1 cellular context compared by ENCODE assay signal in genomic region chr5:97183100-97183929, GRCh38.
A peak's percentile ranks its signal among the peaks of the same experiment; 100 is the strongest.
TF ChIP-seq lines count a peak whose summit lies in the region.

TSS of gene RIOK2 (minus strand) at chr5:97183247. CDS start at chr5:97183191, 56 bp downstream.

TF ChIP-seq in HEK293, 187 proteins besides CTCF, POLR2A, EP300 and RAD21 (continued from another document and continues in another):
- TF ChIP-seq ZBTB20 (tag by site-specific recombination; IDR thresholded peaks at IDR 0.05) (0 out of 2 replicates have a peak, but pooled peaks have one; percentile 3), MZF1 (tag by site-specific recombination; IDR thresholded peaks at IDR 0.05; ENCODE audit: borderline replicate concordance) (peak; percentile 97), ZNF266 (tag by site-specific recombination; IDR thresholded peaks at IDR 0.05; ENCODE audit: low read depth) (no peak), ZNF324 (tag by site-specific recombination; IDR thresholded peaks at IDR 0.05) (no peak), TCF7L2 (IDR thresholded peaks at IDR 0.05; ENCODE audit: borderline replicate concordance, low read depth, low read length) (no peak; the same call in 1 of the 2 replicates), ZSCAN23 (tag by site-specific recombination; IDR thresholded peaks at IDR 0.05) (no peak), OVOL3 (tag by site-specific recombination; IDR thresholded peaks at IDR 0.05) (no peak), ZNF341 (tag by site-specific recombination; IDR thresholded peaks at IDR 0.05; ENCODE audit: low read depth) (no peak), ZNF544 (tag by site-specific recombination; IDR thresholded peaks at IDR 0.05) (no peak), KLF7 (tag by site-specific recombination; IDR thresholded peaks at IDR 0.05; ENCODE audit: borderline replicate concordance) (no peak), ELK4 (IDR thresholded peaks at IDR 0.05; ENCODE audit: borderline replicate concordance, low read depth, low read length) (no peak), ZSCAN4 (tag by site-specific recombination; IDR thresholded peaks at IDR 0.05) (no peak), ZNF580 (tag by site-specific recombination; IDR thresholded peaks at IDR 0.05) (no peak), ZNF132 (tag by site-specific recombination; IDR thresholded peaks at IDR 0.05; ENCODE audit: borderline replicate concordance) (no peak), PRDM2 (tag by site-specific recombination; IDR thresholded peaks at IDR 0.05; ENCODE audit: borderline replicate concordance) (no peak), ZSCAN30 (tag by site-specific recombination; IDR thresholded peaks at IDR 0.05) (no peak), ZNF610 (tag by site-specific recombination; IDR thresholded peaks at IDR 0.05; ENCODE audit: borderline replicate concordance) (0 out of 2 replicates have a peak, but pooled peaks have one; percentile 48), ZNF555 (tag by site-specific recombination; conservative IDR thresholded peaks at IDR 0.05) (no peak), ZBTB44 (tag by site-specific recombination; IDR thresholded peaks at IDR 0.05) (peak; percentile 13; the same call in 1 of the 2 replicates), GFI1B (tag by site-specific recombination; IDR thresholded peaks at IDR 0.05) (no peak), ZNF248 (tag by site-specific recombination; IDR thresholded peaks at IDR 0.05) (no peak), ZNF510 (tag by site-specific recombination; IDR thresholded peaks at IDR 0.05; ENCODE audit: insufficient replicate concordance) (no peak), SP3 (tag by site-specific recombination; IDR thresholded peaks at IDR 0.05) (peak; percentile 70), ZNF501 (tag by site-specific recombination; IDR thresholded peaks at IDR 0.05) (peak; percentile 65; the same call in 1 of the 2 replicates), ZNF514 (tag by site-specific recombination; IDR thresholded peaks at IDR 0.05) (no peak), KLF1 (tag by site-specific recombination; IDR thresholded peaks at IDR 0.05) (no peak), ZNF530 (tag by site-specific recombination; IDR thresholded peaks at IDR 0.05; ENCODE audit: low read depth) (no peak), KLF9 (tag by site-specific recombination; IDR thresholded peaks at IDR 0.05; ENCODE audit: low read depth) (peak; percentile 79), ZNF623 (tag by site-specific recombination; IDR thresholded peaks at IDR 0.05) (no peak), ZNF654 (tag by site-specific recombination; IDR thresholded peaks at IDR 0.05; ENCODE audit: low read depth) (no peak), ZBTB7A (tag by site-specific recombination; IDR thresholded peaks at IDR 0.05; ENCODE audit: low read depth) (no peak), ZNF560 (tag by site-specific recombination; IDR thresholded peaks at IDR 0.05; ENCODE audit: borderline replicate concordance) (no peak), ZNF704 (tag by site-specific recombination; IDR thresholded peaks at IDR 0.05) (no peak)
- TF ChIP-seq, protein P1, sequence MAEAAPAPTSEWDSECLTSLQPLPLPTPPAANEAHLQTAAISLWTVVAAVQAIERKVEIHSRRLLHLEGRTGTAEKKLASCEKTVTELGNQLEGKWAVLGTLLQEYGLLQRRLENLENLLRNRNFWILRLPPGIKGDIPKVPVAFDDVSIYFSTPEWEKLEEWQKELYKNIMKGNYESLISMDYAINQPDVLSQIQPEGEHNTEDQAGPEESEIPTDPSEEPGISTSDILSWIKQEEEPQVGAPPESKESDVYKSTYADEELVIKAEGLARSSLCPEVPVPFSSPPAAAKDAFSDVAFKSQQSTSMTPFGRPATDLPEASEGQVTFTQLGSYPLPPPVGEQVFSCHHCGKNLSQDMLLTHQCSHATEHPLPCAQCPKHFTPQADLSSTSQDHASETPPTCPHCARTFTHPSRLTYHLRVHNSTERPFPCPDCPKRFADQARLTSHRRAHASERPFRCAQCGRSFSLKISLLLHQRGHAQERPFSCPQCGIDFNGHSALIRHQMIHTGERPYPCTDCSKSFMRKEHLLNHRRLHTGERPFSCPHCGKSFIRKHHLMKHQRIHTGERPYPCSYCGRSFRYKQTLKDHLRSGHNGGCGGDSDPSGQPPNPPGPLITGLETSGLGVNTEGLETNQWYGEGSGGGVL (tag by site-specific recombination; IDR thresholded peaks at IDR 0.05): no peak
- TF ChIP-seq, protein P2, sequence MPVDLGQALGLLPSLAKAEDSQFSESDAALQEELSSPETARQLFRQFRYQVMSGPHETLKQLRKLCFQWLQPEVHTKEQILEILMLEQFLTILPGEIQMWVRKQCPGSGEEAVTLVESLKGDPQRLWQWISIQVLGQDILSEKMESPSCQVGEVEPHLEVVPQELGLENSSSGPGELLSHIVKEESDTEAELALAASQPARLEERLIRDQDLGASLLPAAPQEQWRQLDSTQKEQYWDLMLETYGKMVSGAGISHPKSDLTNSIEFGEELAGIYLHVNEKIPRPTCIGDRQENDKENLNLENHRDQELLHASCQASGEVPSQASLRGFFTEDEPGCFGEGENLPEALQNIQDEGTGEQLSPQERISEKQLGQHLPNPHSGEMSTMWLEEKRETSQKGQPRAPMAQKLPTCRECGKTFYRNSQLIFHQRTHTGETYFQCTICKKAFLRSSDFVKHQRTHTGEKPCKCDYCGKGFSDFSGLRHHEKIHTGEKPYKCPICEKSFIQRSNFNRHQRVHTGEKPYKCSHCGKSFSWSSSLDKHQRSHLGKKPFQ (tag by site-specific recombination; IDR thresholded peaks at IDR 0.05): no peak
- TF ChIP-seq, protein P3, sequence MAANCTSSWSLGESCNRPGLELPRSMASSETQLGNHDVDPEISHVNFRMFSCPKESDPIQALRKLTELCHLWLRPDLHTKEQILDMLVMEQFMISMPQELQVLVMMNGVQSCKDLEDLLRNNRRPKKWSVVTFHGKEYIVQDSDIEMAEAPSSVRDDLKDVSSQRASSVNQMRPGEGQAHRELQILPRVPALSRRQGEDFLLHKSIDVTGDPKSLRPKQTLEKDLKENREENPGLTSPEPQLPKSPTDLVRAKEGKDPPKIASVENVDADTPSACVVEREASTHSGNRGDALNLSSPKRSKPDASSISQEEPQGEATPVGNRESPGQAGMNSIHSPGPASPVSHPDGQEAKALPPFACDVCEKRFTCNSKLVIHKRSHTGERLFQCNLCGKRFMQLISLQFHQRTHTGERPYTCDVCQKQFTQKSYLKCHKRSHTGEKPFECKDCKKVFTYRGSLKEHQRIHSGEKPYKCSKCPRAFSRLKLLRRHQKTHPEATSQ (tag by site-specific recombination; IDR thresholded peaks at IDR 0.05): no peak
- TF ChIP-seq, protein P4, sequence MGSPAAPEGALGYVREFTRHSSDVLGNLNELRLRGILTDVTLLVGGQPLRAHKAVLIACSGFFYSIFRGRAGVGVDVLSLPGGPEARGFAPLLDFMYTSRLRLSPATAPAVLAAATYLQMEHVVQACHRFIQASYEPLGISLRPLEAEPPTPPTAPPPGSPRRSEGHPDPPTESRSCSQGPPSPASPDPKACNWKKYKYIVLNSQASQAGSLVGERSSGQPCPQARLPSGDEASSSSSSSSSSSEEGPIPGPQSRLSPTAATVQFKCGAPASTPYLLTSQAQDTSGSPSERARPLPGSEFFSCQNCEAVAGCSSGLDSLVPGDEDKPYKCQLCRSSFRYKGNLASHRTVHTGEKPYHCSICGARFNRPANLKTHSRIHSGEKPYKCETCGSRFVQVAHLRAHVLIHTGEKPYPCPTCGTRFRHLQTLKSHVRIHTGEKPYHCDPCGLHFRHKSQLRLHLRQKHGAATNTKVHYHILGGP (tag by site-specific recombination; IDR thresholded peaks at IDR 0.05): no peak
- TF ChIP-seq, protein P5, sequence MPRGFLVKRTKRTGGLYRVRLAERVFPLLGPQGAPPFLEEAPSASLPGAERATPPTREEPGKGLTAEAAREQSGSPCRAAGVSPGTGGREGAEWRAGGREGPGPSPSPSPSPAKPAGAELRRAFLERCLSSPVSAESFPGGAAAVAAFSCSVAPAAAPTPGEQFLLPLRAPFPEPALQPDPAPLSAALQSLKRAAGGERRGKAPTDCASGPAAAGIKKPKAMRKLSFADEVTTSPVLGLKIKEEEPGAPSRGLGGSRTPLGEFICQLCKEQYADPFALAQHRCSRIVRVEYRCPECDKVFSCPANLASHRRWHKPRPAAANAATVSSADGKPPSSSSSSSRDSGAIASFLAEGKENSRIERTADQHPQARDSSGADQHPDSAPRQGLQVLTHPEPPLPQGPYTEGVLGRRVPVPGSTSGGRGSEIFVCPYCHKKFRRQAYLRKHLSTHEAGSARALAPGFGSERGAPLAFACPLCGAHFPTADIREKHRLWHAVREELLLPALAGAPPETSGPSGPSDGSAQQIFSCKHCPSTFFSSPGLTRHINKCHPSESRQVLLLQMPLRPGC (tag by site-specific recombination; IDR thresholded peaks at IDR 0.05): peak; percentile 39; the same call in 1 of the 2 replicates
